17 cellular contexts compared by ENCODE assay signal in genomic region chr10:101122270-101123084, GRCh38. TPM values are rescaled to one million over a fixed set of nuclear protein-coding genes. Genes with fewer than 3 reads are reported as not detected.
A peak's percentile ranks its signal among the peaks of the same experiment; 100 is the strongest.
DNase-seq lines count a peak whose midpoint lies in the region; ATAC-seq and TF ChIP-seq lines count a peak whose summit lies in the region.
"Had no signal": no experiment of that assay in that cellular context is flagged by ENCODE, and none has a peak within 500 bp of the region (broad histone marks: within the 10 kb centered on the region; RNA-seq: fewer than 3 reads in every experiment).

No MANE protein-coding gene starts in this region.

- WGBS in trophoblast cell (ENCODE audit: extremely low coverage, insufficient coverage, insufficient read length) = no CpG with 5 or more reads among the region's 16 CpGs

- H3K36me3 Mint-ChIP-seq in stimulated activated naive CD8-positive, alpha-beta T cell treated with anti-CD3 and anti-CD28 coated beads, Interleukin-15, Interleukin-2, amounts not matched to agents 100 ng/mL and 50 ng/mL, for 24 hours (ENCODE audit: low read depth) = no peaks in the 10 kb centered on the region
- H3K36me3 Mint-ChIP-seq in natural killer cell = peaks cover 6% of the 10 kb centered on the region

- no peaks in the 10 kb centered on the region for H3K36me3 ChIP-seq in trophoblast cell (ENCODE audit: control insufficient read depth in 1 of 2, insufficient read depth in 2 of 2, low read length in 2 of 2)
- H3K36me3 ChIP-seq: esophagus squamous epithelium, heart right ventricle had no signal

- no peak overlapping the region for H4K8ac ChIP-seq in trophoblast cell (ENCODE audit: low read depth, low read length)

- H3K79me1 ChIP-seq in trophoblast cell (ENCODE audit: low read length) = no peaks in the 10 kb centered on the region

- H2AFZ ChIP-seq in trophoblast cell (ENCODE audit: insufficient read depth, low read length, poor library complexity) = no peak overlapping the region

- no peak for TF ChIP-seq CTCF in coronary artery (IDR thresholded peaks at IDR 0.05)
- TF ChIP-seq CTCF in natural killer cell (IDR thresholded peaks at IDR 0.05) = no peak

- H3K4me3 ChIP-seq in coronary artery (peak overlapping the region; percentile 64), trophoblast cell (ENCODE audit: low read depth, low read length) (no peak overlapping the region)

- H3K27ac Mint-ChIP-seq in stimulated activated naive CD8-positive, alpha-beta T cell treated with anti-CD3 and anti-CD28 coated beads, Interleukin-15, Interleukin-2, amounts not matched to agents 100 ng/mL and 50 ng/mL, for 24 hours = no peak overlapping the region
- no peak overlapping the region for H3K27ac Mint-ChIP-seq in natural killer cell

- no peaks in the 10 kb centered on the region for H3K9me3 Mint-ChIP-seq in stimulated activated naive CD8-positive, alpha-beta T cell treated with anti-CD3 and anti-CD28 coated beads, Interleukin-15, Interleukin-2, amounts not matched to agents 100 ng/mL and 50 ng/mL, for 24 hours
- no peaks in the 10 kb centered on the region for H3K9me3 Mint-ChIP-seq in natural killer cell

- H3K23ac ChIP-seq in trophoblast cell (ENCODE audit: low read length) = no peak overlapping the region

- no peak overlapping the region for H3K27ac ChIP-seq in coronary artery
- H3K27ac ChIP-seq in trophoblast cell (ENCODE audit: low read depth, low read length) = no peak overlapping the region
- H3K27ac ChIP-seq: esophagus squamous epithelium, heart right ventricle had no signal

- no peak overlapping the region for H2BK120ac ChIP-seq in trophoblast cell (ENCODE audit: insufficient read depth, low read length, poor library complexity)

- H3K9ac ChIP-seq in trophoblast cell (ENCODE audit: low read length) = no peak overlapping the region

- peaks cover 76% of the 10 kb centered on the region for H3K27me3 Mint-ChIP-seq in stimulated activated naive CD8-positive, alpha-beta T cell treated with anti-CD3 and anti-CD28 coated beads, Interleukin-15, Interleukin-2, amounts not matched to agents 100 ng/mL and 50 ng/mL, for 24 hours
- peaks cover 48 to 55% of the 10 kb centered on the region in 2 donors for H3K27me3 Mint-ChIP-seq in natural killer cell (ENCODE audit: low read depth in 2 of 2)

- H3K4me1 Mint-ChIP-seq in stimulated activated naive CD8-positive, alpha-beta T cell treated with anti-CD3 and anti-CD28 coated beads, Interleukin-15, Interleukin-2, amounts not matched to agents 100 ng/mL and 50 ng/mL, for 24 hours (ENCODE audit: low read depth) = peaks cover 32% of the 10 kb centered on the region
- peaks cover 27 to 34% of the 10 kb centered on the region in 2 donors for H3K4me1 Mint-ChIP-seq in natural killer cell

- no peak for ATAC-seq in stimulated activated naive CD8-positive, alpha-beta T cell treated with anti-CD3 and anti-CD28 coated beads, Interleukin-15, Interleukin-2, amounts not matched to agents 100 U/mL and 50 U/mL, for 24 hours
- ATAC-seq in natural killer cell = no peak
- ATAC-seq: activated CD4-positive, CD25-positive, alpha-beta regulatory T cell treated with anti-CD3 and anti-CD28 coated beads, Interleukin-2, amount 50 U/mL, for 24 hours had no signal

- H3K4ac ChIP-seq in trophoblast cell (ENCODE audit: low read depth, low read length) = no peak overlapping the region

- H3K4me2 ChIP-seq in trophoblast cell (ENCODE audit: low read length) = no peak overlapping the region

- peaks cover 11% of the 10 kb centered on the region for H3K9me3 ChIP-seq in trophoblast cell (ENCODE audit: insufficient read depth, low read depth, low read length)
- H3K9me3 ChIP-seq: esophagus squamous epithelium, heart right ventricle had no signal

- intact Hi-C loops in natural killer cell (cut with micrococcal nuclease) = no loop called here

- no peak overlapping the region for H3K14ac ChIP-seq in trophoblast cell (ENCODE audit: low read length)

- no peaks in the 10 kb centered on the region for H3K79me2 ChIP-seq in trophoblast cell (ENCODE audit: control insufficient read depth, insufficient read depth, low read length, poor library complexity)

- H4K12ac ChIP-seq in trophoblast cell (ENCODE audit: low read depth, low read length) = no peak overlapping the region

- no peaks in the 10 kb centered on the region for H3K4me1 ChIP-seq in trophoblast cell (ENCODE audit: control insufficient read depth in 1 of 2, insufficient read depth in 2 of 2, low read length in 2 of 2)

- no peak overlapping the region for H2AK5ac ChIP-seq in trophoblast cell (ENCODE audit: low read length)

- no peak overlapping the region for H2BK12ac ChIP-seq in trophoblast cell (ENCODE audit: low read length)

- no peak overlapping the region for H2BK5ac ChIP-seq in trophoblast cell (ENCODE audit: low read depth, low read length, poor library complexity)

- DNase-seq in stimulated activated naive CD8-positive, alpha-beta T cell treated with anti-CD3 and anti-CD28 coated beads, Interleukin-15, Interleukin-2, amounts not matched to agents 100 U/mL and 50 U/mL, for 24 hours = no peak
- no peak for DNase-seq in coronary artery (ENCODE audit: low spot score)
- DNase-seq in natural killer cell = no peak
- no peak for DNase-seq in trophoblast cell
- no peak for DNase-seq in SW480 (ENCODE audit: low spot score)
- DNase-seq in putamen (ENCODE audit: low spot score) = no peak
- no peak for DNase-seq in NCI-H1048 (lab: John Stamatoyannopoulos, UW)
- DNase-seq: amniotic stem cell, esophagus squamous epithelium, heart right ventricle, IMR-90, NCI-H1092, SW 1271 had no signal

- H3K18ac ChIP-seq in trophoblast cell (ENCODE audit: low read length) = no peak overlapping the region

- H3K4me3 Mint-ChIP-seq in stimulated activated naive CD8-positive, alpha-beta T cell treated with anti-CD3 and anti-CD28 coated beads, Interleukin-15, Interleukin-2, amounts not matched to agents 100 ng/mL and 50 ng/mL, for 24 hours = peak overlapping the region; percentile 31
- H3K4me3 Mint-ChIP-seq in natural killer cell = peak overlapping the region; percentile 28

- no peak overlapping the region for H4K91ac ChIP-seq in trophoblast cell (ENCODE audit: low read depth, low read length)

- H3K27me3 ChIP-seq in trophoblast cell (ENCODE audit: insufficient read depth, low read length) = peaks cover 72% of the 10 kb centered on the region

RNA-seq across cellular contexts. Expression of gene TLX1, which starts 8.6 kb away (rescaled TPM):
- total RNA-seq in natural killer cell = not detected
- polyA plus RNA-seq in trophoblast cell (2013) = not detected in 2 replicates
- total RNA-seq: esophagus squamous epithelium, IMR-90, NCI-H460, OCI-LY7 had no signal
- polyA plus RNA-seq: IMR-90 had no signal
